8 cellular contexts compared by ENCODE assay signal in genomic region chr1:27725374-27726172, GRCh38.
DNase-seq lines count a peak whose midpoint lies in the region; ATAC-seq and FAIRE-seq lines count a peak whose summit lies in the region.

Gene FAM76A, plus strand, starts transcription at chr1:27725961. Its CDS starts 120 bp downstream, at chr1:27726081.

- ATAC-seq in GM19035 (IDR thresholded peaks at IDR 0.05; ENCODE audit: unreplicated experiment) (peak; percentile 94), HG03354 (IDR thresholded peaks at IDR 0.05; ENCODE audit: poor library complexity, severe bottlenecking, unreplicated experiment) (peak; percentile 93)

- FAIRE-seq in islet of Langerhans (lab: Jason Lieb, UNC) = peak; percentile 86

- peak; percentile 96 to 98 for DNase-seq in AML-193 (lab: John Stamatoyannopoulos, UW)
- peak; percentile 99 to 100 for DNase-seq in NCI-H446 (lab: John Stamatoyannopoulos, UW)
- DNase-seq in activated CD4-positive, CD25-positive, alpha-beta regulatory T cell treated with anti-CD3 and anti-CD28 coated beads, Interleukin-2, amount 50 U/mL, for 16 hours (ENCODE audit: low read depth, low spot score) = peak; percentile 98
- DNase-seq in cerebellar cortex (ENCODE audit: low spot score) = peak; percentile 99
- DNase-seq in stimulated activated CD4-positive, alpha-beta T cell treated with anti-CD3 and anti-CD28 coated beads, Interleukin-12 subunit alpha, Interleukin-12 subunit beta, amount 100 ng/mL, for 4 hours = peak; percentile 99

Comparison
In these comparisons a context has a peak if more than half of its experiments do, and no peak if none do; other contexts are left out.
1. Peak in every context shown above with its lines: DNase-seq and ATAC-seq.